ENCODE assay signal across 15 cellular contexts in genomic region chr3:186945255-186945823, GRCh38. TPM values are rescaled to one million over a fixed set of nuclear protein-coding genes. Genes with fewer than 3 reads are reported as not detected.
DNase-seq lines count a peak whose midpoint lies in the region; ATAC-seq and TF ChIP-seq lines count a peak whose summit lies in the region.
"Had no signal": no experiment of that assay in that cellular context is flagged by ENCODE, and none has a peak within 500 bp of the region (broad histone marks: within the 10 kb centered on the region; RNA-seq: fewer than 3 reads in every experiment).

No MANE protein-coding gene starts in this region.

- H3K27ac ChIP-seq in cardiac muscle cell (peak overlapping the region; percentile 89), heart left ventricle (peak overlapping the region in 5 of 12 donors; percentile 30 to 49 (median 33)), upper lobe of left lung (peak overlapping the region; percentile 17 to 65 (median 25)), PC-9 (no peak overlapping the region)
- H3K27ac ChIP-seq: C4-2B had no signal

- no peaks in the 10 kb centered on the region for H3K27me3 Mint-ChIP-seq in activated T-helper 2 cell treated with anti-CD3 and anti-CD28 coated beads, Interferon-gamma antibody, Interleukin-2, Interleukin-4, amounts not matched to agents 10 μg/mL and 5 μg/mL and 100 μg/mL, durations not matched to agents 14 hours and 24 hours and 36 hours (ENCODE audit: low read depth)
- no peaks in the 10 kb centered on the region for H3K27me3 Mint-ChIP-seq in memory B cell

- DNase-seq in cardiac muscle cell (ENCODE audit: low read depth in 1 of 2, low spot score in 1 of 2) (peak in 1 of 2 donors; percentile 70), heart left ventricle (no peak), memory B cell (ENCODE audit: low spot score in 2 of 2) (no peak), upper lobe of left lung (no peak), GM19238 (ENCODE audit: insufficient read length, low spot score) (no peak), medulla oblongata (ENCODE audit: extremely low spot score) (no peak), PC-9 (no peak)
- DNase-seq in activated T-helper 2 cell treated with anti-CD3 and anti-CD28 coated beads, Interferon-gamma antibody, Interleukin-2, Interleukin-4, amounts not matched to agents 10 μg/mL and 5 μg/mL and 100 μg/mL, durations not matched to agents 14 hours and 24 hours and 36 hours (ENCODE audit: low spot score) = no peak
- DNase-seq: DMS79, HCEC 1CT, NCI-H1436, NCI-H2081, NCI-H510A treated with DMSO at 0.1 percent for 48 hours, SIG-M5 had no signal

- H3K36me3 Mint-ChIP-seq in activated T-helper 2 cell treated with anti-CD3 and anti-CD28 coated beads, Interferon-gamma antibody, Interleukin-2, Interleukin-4, amounts not matched to agents 10 μg/mL and 5 μg/mL and 100 μg/mL, durations not matched to agents 14 hours and 24 hours and 36 hours (ENCODE audit: low read depth) = peaks cover 74% of the 10 kb centered on the region
- H3K36me3 Mint-ChIP-seq in memory B cell = peaks cover 50% of the 10 kb centered on the region

- no peak overlapping the region for H3K4me3 Mint-ChIP-seq in activated T-helper 2 cell treated with anti-CD3 and anti-CD28 coated beads, Interferon-gamma antibody, Interleukin-2, Interleukin-4, amounts not matched to agents 10 μg/mL and 5 μg/mL and 100 μg/mL, durations not matched to agents 14 hours and 24 hours and 36 hours (ENCODE audit: low read depth)
- no peak overlapping the region for H3K4me3 Mint-ChIP-seq in memory B cell

- H3K4me3 ChIP-seq in cardiac muscle cell = no peak overlapping the region
- no peak overlapping the region for H3K4me3 ChIP-seq in heart left ventricle
- H3K4me3 ChIP-seq in upper lobe of left lung = no peak overlapping the region
- H3K4me3 ChIP-seq in PC-9 = no peak overlapping the region

- H3K27me3 ChIP-seq in cardiac muscle cell (no peaks in the 10 kb centered on the region), heart left ventricle (no peaks in the 10 kb centered on the region), upper lobe of left lung (no peaks in the 10 kb centered on the region), PC-9 (ENCODE audit: insufficient read depth, low read depth) (no peaks in the 10 kb centered on the region)

- H3K4me1 ChIP-seq in cardiac muscle cell (ENCODE audit: low read depth) (peaks cover 74% of the 10 kb centered on the region), heart left ventricle (peaks cover 2 to 79% (median 54%) of the 10 kb centered on the region in 12 donors), upper lobe of left lung (peaks cover 23 to 57% (median 28%) of the 10 kb centered on the region in 4 donors), PC-9 (replicated peaks; ENCODE audit: insufficient read depth) (no peaks in the 10 kb centered on the region)

- H3K36me3 ChIP-seq in cardiac muscle cell (no peaks in the 10 kb centered on the region), heart left ventricle (peaks cover 0 to 26% (median 11%) of the 10 kb centered on the region in 9 donors), upper lobe of left lung (peaks cover 0 to 16% (median 1%) of the 10 kb centered on the region in 4 donors), PC-9 (ENCODE audit: low read depth) (0 out of 2 replicates have a peak, but pooled peaks cover 7% of the 10 kb centered on the region)

- H3K79me2 ChIP-seq in PC-9 (ENCODE audit: low read depth) = no peaks in the 10 kb centered on the region

- H2AFZ ChIP-seq in PC-9 = no peak overlapping the region

- POLR2A ChIA-PET in PC-9 (lab: Charles Lee; ENCODE audit: unreplicated experiment) = no interaction called here

- TF ChIP-seq CTCF in cardiac muscle cell (IDR thresholded peaks at IDR 0.05; ENCODE audit: low read depth, low read length) = no peak
- no peak for TF ChIP-seq CTCF in heart left ventricle (IDR thresholded peaks at IDR 0.05)
- TF ChIP-seq CTCF in upper lobe of left lung (IDR thresholded peaks at IDR 0.05) = no peak
- TF ChIP-seq CTCF in PC-9 (conservative IDR thresholded peaks at IDR 0.05) = no peak

- peak in 3 of 4 donors; percentile 12 to 57 (median 56) for TF ChIP-seq EP300 in upper lobe of left lung (IDR thresholded peaks at IDR 0.05)

- H3K9me3 Mint-ChIP-seq in activated T-helper 2 cell treated with anti-CD3 and anti-CD28 coated beads, Interferon-gamma antibody, Interleukin-2, Interleukin-4, amounts not matched to agents 10 μg/mL and 5 μg/mL and 100 μg/mL, durations not matched to agents 14 hours and 24 hours and 36 hours = peaks cover 3% of the 10 kb centered on the region
- no peaks in the 10 kb centered on the region for H3K9me3 Mint-ChIP-seq in memory B cell

- no peak overlapping the region for H3K4me2 ChIP-seq in PC-9

- BruUV-seq in PC-9 (replicated peaks; lab: Mats Ljungman, UMichigan) = no TSS peak

- H3K27ac Mint-ChIP-seq in activated T-helper 2 cell treated with anti-CD3 and anti-CD28 coated beads, Interferon-gamma antibody, Interleukin-2, Interleukin-4, amounts not matched to agents 10 μg/mL and 5 μg/mL and 100 μg/mL, durations not matched to agents 14 hours and 24 hours and 36 hours = peak overlapping the region; percentile 14
- peak overlapping the region; percentile 60 for H3K27ac Mint-ChIP-seq in memory B cell

- CTCF ChIA-PET in PC-9 (lab: Charles Lee) = interaction anchor here (0.7 kb wide), 1 partner anchor 1087 kb away, joined by 9 read pairs; no protein-coding TSS in a partner anchor

- intact Hi-C loops in heart left ventricle (cut with DNase I) = no loop called here
- intact Hi-C loops in activated T-helper 2 cell treated with anti-CD3 and anti-CD28 coated beads, Interferon-gamma antibody, Interleukin-2, Interleukin-4, amounts not matched to agents 10 μg/mL and 5 μg/mL and 100 μg/mL, durations not matched to agents 14 hours and 24 hours and 36 hours (cut with micrococcal nuclease) = no loop called here
- intact Hi-C loops in PC-9 (cut with micrococcal nuclease; ENCODE audit: unreplicated experiment) = no loop called here

- H3K9me2 ChIP-seq in PC-9 (ENCODE audit: insufficient read depth) = no peaks in the 10 kb centered on the region

- WGBS in heart left ventricle, 4 donors = 68 to 78% (median 72%) methylated on average over 8 of the region's 8 CpGs
- WGBS in upper lobe of left lung, 2 donors = 58 to 80% methylated on average over 8 of the region's 8 CpGs

- peaks cover 36% of the 10 kb centered on the region for H3K4me1 Mint-ChIP-seq in activated T-helper 2 cell treated with anti-CD3 and anti-CD28 coated beads, Interferon-gamma antibody, Interleukin-2, Interleukin-4, amounts not matched to agents 10 μg/mL and 5 μg/mL and 100 μg/mL, durations not matched to agents 14 hours and 24 hours and 36 hours (ENCODE audit: low read depth)
- peaks cover 63% of the 10 kb centered on the region for H3K4me1 Mint-ChIP-seq in memory B cell

- H4K20me1 ChIP-seq in PC-9 (ENCODE audit: insufficient read depth) = no peaks in the 10 kb centered on the region

- no peak for ATAC-seq in heart left ventricle
- ATAC-seq in memory B cell (ENCODE audit: low read depth) = no peak
- peak; percentile 34 to 72 for ATAC-seq in upper lobe of left lung (ENCODE audit: low FRiP score in 2 of 2)

- H3K9me3 ChIP-seq in cardiac muscle cell (ENCODE audit: low read depth) (no peaks in the 10 kb centered on the region), heart left ventricle (no peaks in the 10 kb centered on the region), upper lobe of left lung (no peaks in the 10 kb centered on the region), PC-9 (ENCODE audit: insufficient read depth, low read depth) (no peaks in the 10 kb centered on the region)

- no peaks in the 10 kb centered on the region for H3F3A ChIP-seq in PC-9 (ENCODE audit: insufficient read depth, low read depth)

- TF ChIP-seq POLR2A in heart left ventricle (IDR thresholded peaks at IDR 0.05) (no peak), upper lobe of left lung (IDR thresholded peaks at IDR 0.05) (no peak)

RNA-seq across cellular contexts. Expression of gene ST6GAL1, which starts 15.0 kb away (rescaled TPM):
- total RNA-seq in cardiac muscle cell = 70.1 and 123 TPM in 2 replicates
- 62.9 and 64.3 TPM in 2 replicates for polyA plus RNA-seq in cardiac muscle cell
- total RNA-seq in heart left ventricle = 100 to 1,000 TPM in 1 of 9 donors, 10 to 100 TPM in 8; 56.2 to 120 (median 72.5) TPM
- polyA plus RNA-seq in heart left ventricle = 10 to 100 TPM; 19.4 to 69.9 TPM
- 78.1 and 85.9 TPM in 2 replicates for total RNA-seq in activated T-helper 2 cell treated with anti-CD3 and anti-CD28 coated beads, Interferon-gamma antibody, Interleukin-2, Interleukin-4, amounts not matched to agents 10 μg/mL and 5 μg/mL and 100 μg/mL, durations not matched to agents 14 hours and 24 hours and 36 hours
- total RNA-seq in upper lobe of left lung = 100 to 1,000 TPM in 2 of 6 donors, 10 to 100 TPM in 4; 72.6 to 141 (median 93.3) TPM
- total RNA-seq in PC-9 (2021) = 25.6 and 41.4 TPM in 2 replicates

Comparison
In these comparisons a context has a peak if more than half of its experiments do, and no peak if none do; other contexts are left out.
1. ATAC-seq: peak in upper lobe of left lung (2 of 2); none in heart left ventricle (0 of 4) and memory B cell (single experiment).